12 cellular contexts compared by ENCODE assay signal in the genomic region with DNA sequence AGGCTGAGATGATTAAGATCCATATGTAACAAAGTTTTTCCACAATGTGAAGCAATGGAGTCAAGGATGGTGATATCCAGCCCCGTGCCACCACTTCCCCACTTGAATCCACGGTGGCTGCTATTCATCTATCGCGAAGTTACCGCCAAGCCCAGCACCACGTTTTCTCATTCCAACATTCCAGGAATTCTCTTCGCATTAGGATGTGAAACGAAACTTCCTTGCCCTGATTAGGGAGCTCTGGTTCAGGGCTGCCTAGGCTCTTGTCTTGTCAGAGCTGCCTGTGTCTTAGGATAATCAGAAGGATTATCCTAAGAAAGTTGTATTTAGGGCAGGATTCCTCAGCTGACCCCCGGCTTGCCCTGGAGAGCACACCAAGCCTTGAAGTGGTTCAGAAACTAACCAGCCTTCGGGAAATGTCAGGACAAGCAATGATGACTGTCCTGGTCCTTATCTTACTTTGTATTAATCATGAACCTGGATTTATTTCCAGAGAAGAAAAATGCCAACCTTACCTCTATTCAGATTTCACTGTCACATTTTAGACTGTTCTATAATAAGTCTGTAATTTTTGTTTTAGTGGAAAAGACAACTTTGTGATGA.
DNase-seq lines count a peak whose midpoint lies in the region; ATAC-seq, FAIRE-seq and TF ChIP-seq lines count a peak whose summit lies in the region.
"Had no signal": no experiment of that assay in that cellular context is flagged by ENCODE, and none has a peak within 500 bp of the region (broad histone marks: within the 10 kb centered on the region; RNA-seq: fewer than 3 reads in every experiment).

No MANE protein-coding gene starts in this region.

- H3K4me1 ChIP-seq in A549 (peaks cover 25% of the 10 kb centered on the region), endodermal cell (ENCODE audit: control insufficient read depth, insufficient read depth, low read length) (peaks cover 19% of the 10 kb centered on the region)

- H3K36me3 ChIP-seq in MG63: no peaks in the 10 kb centered on the region
- H3K36me3 ChIP-seq in endodermal cell (ENCODE audit: control insufficient read depth, insufficient read depth, low read length): no peaks in the 10 kb centered on the region

- no peaks in the 10 kb centered on the region for H3K27me3 Mint-ChIP-seq in endodermal cell (ENCODE audit: insufficient read depth)

- H3K27me3 ChIP-seq in MG63 (no peaks in the 10 kb centered on the region), endodermal cell (ENCODE audit: control insufficient read depth, insufficient read depth, low read length, poor library complexity, severe bottlenecking) (no peaks in the 10 kb centered on the region)

- H3K27ac Mint-ChIP-seq in endodermal cell: peak overlapping the region; percentile 78
- H3K27ac Mint-ChIP-seq: activated CD4-positive, alpha-beta T cell treated with anti-CD3 and anti-CD28 coated beads for 36 hours had no signal

- peak overlapping the region; percentile 64 for H3K4me2 ChIP-seq in A549

- no peaks in the 10 kb centered on the region for H3K36me3 Mint-ChIP-seq in endodermal cell (ENCODE audit: low read depth)

- no peak for TF ChIP-seq POLR2A in A549 (IDR thresholded peaks at IDR 0.05; ENCODE audit: low read length)

- CTCF ChIA-PET in A549 (lab: Yijun Ruan, JAX): interaction anchor here (4.3 kb wide), 1 partner anchor 19 kb away, joined by 16 read pairs; no protein-coding TSS in a partner anchor

- H3K4me1 Mint-ChIP-seq in endodermal cell: peaks cover 33% of the 10 kb centered on the region
- H3K4me1 Mint-ChIP-seq: activated CD4-positive, alpha-beta T cell treated with anti-CD3 and anti-CD28 coated beads for 36 hours had no signal

- peak in 1 of 2 experiments; percentile 18 for DNase-seq in A549 (ENCODE audit: low read depth in 1 of 2, low spot score in 1 of 2)
- peak; percentile 17 for DNase-seq in MG63
- peak; percentile 82 for DNase-seq in endodermal cell
- DNase-seq in left kidney (ENCODE audit: low read depth, low spot score): peak; percentile 9
- no peak for DNase-seq in NCI-H1694 (lab: John Stamatoyannopoulos, UW)
- no peak for DNase-seq in activated CD4-positive, alpha-beta T cell treated with anti-CD3 and anti-CD28 coated beads for 1 hour
- DNase-seq in NCI-H2227 treated with DMSO at 0.1 percent for 48 hours (lab: John Stamatoyannopoulos, UW): no peak
- DNase-seq in germinal center (ENCODE audit: low spot score): no peak
- DNase-seq: activated CD4-positive, alpha-beta T cell treated with anti-CD3 and anti-CD28 coated beads for 36 hours; NCI-H69 had no signal

- 33% methylated on average over 10 of the region's 10 CpGs for WGBS in A549 (ENCODE audit: missing lambda C conversion rate)
- 26 to 28% methylated on average over 7 to 10 of the region's 10 CpGs for WGBS in endodermal cell (ENCODE audit: insufficient coverage in 1 of 2, insufficient read length in 1 of 2), 2 experiments

- no peaks in the 10 kb centered on the region for H3K9me3 ChIP-seq in A549
- no peaks in the 10 kb centered on the region for H3K9me3 ChIP-seq in MG63
- H3K9me3 ChIP-seq in endodermal cell (ENCODE audit: control insufficient read depth, low read length): no peaks in the 10 kb centered on the region

- no peak for FAIRE-seq in A549 (lab: Jason Lieb, UNC)
- FAIRE-seq: colon, GM12891 had no signal

- H3K4me3 ChIP-seq in A549 (no peak overlapping the region), MG63 (no peak overlapping the region), endodermal cell (ENCODE audit: low read length) (peak overlapping the region; percentile 15)

- no peaks in the 10 kb centered on the region for H3K9me3 Mint-ChIP-seq in endodermal cell

- H3K27ac ChIP-seq in A549: peak overlapping the region; percentile 26 to 38; a peak in 3 of 6 replicates
- peak overlapping the region; percentile 20 for H3K27ac ChIP-seq in endodermal cell (ENCODE audit: low read depth, low read length)

- POLR2A ChIA-PET in A549 (lab: Yijun Ruan, JAX): no interaction called here

- peak; percentile 50 to 80; a peak in 4 of 6 replicates for ATAC-seq in A549
- ATAC-seq: activated CD4-positive, alpha-beta T cell treated with anti-CD3 and anti-CD28 coated beads for 36 hours had no signal

- no peak overlapping the region for H3K9ac ChIP-seq in endodermal cell (ENCODE audit: extremely low read depth, low read length, poor library complexity, severe bottlenecking)

- no peak for TF ChIP-seq RAD21 in A549 (conservative IDR thresholded peaks at IDR 0.05 in 1 of 2, IDR thresholded peaks at IDR 0.05 in 1 of 2)

- no peak overlapping the region for H3K4me3 Mint-ChIP-seq in endodermal cell
- H3K4me3 Mint-ChIP-seq: activated CD4-positive, alpha-beta T cell treated with anti-CD3 and anti-CD28 coated beads for 36 hours had no signal

- no peak for TF ChIP-seq CTCF in A549 (IDR thresholded peaks at IDR 0.05)
- TF ChIP-seq CTCF in endodermal cell (conservative IDR thresholded peaks at IDR 0.05): no peak

- no peak for TF ChIP-seq EP300 in A549 (IDR thresholded peaks at IDR 0.05)

TF ChIP-seq in A549, 52 proteins besides CTCF, POLR2A, EP300 and RAD21:
- TF ChIP-seq, protein P1, sequence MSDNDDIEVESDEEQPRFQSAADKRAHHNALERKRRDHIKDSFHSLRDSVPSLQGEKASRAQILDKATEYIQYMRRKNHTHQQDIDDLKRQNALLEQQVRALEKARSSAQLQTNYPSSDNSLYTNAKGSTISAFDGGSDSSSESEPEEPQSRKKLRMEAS (IDR thresholded peaks at IDR 0.05): peak; percentile 47
- TF ChIP-seq ZC3H11A (IDR thresholded peaks at IDR 0.05) (no peak), ZSCAN20 (CRISPR knock-in tag; IDR thresholded peaks at IDR 0.05) (no peak)
- TF ChIP-seq, protein P2, sequence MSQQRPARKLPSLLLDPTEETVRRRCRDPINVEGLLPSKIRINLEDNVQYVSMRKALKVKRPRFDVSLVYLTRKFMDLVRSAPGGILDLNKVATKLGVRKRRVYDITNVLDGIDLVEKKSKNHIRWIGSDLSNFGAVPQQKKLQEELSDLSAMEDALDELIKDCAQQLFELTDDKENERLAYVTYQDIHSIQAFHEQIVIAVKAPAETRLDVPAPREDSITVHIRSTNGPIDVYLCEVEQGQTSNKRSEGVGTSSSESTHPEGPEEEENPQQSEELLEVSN (IDR thresholded peaks at IDR 0.05; ENCODE audit: borderline replicate concordance, low read depth): peak; percentile 32; the same call in 1 of the 2 replicates

Comparison
In these comparisons a context has a peak if more than half of its experiments do, and no peak if none do; other contexts are left out.
1. DNase-seq: peak in MG63 (single experiment), endodermal cell (single experiment) and left kidney (single experiment); none in NCI-H1694 (single experiment), activated CD4-positive, alpha-beta T cell treated with anti-CD3 and anti-CD28 coated beads for 1 hour (single experiment), NCI-H2227 treated with DMSO at 0.1 percent for 48 hours (single experiment) and germinal center (single experiment).